20 cellular contexts compared by ENCODE assay signal in genomic region chr11:116335078-116335477, GRCh38.
"Had no signal": no experiment of that assay in that cellular context is flagged by ENCODE, and none has a peak within 500 bp of the region (broad histone marks: within the 10 kb centered on the region; RNA-seq: fewer than 3 reads in every experiment).

No MANE protein-coding gene starts in this region.

- H3K4me1 ChIP-seq: SJCRH30 had no signal

- H3K27ac Mint-ChIP-seq: IgD-negative memory B cell had no signal

- H3K27me3 ChIP-seq: SJCRH30 had no signal

- H3K36me3 ChIP-seq: SJCRH30 had no signal

- H3K27ac ChIP-seq: HL-60, KMS-11, RWPE1, SJCRH30 had no signal

- H3K9ac ChIP-seq: KMS-11 had no signal

- H3K4me3 ChIP-seq: K562, SJCRH30 had no signal

- H3K4me2 ChIP-seq: KMS-11 had no signal

- H3K27me3 Mint-ChIP-seq: IgD-negative memory B cell had no signal

- H3K9me3 ChIP-seq: SJCRH30 had no signal

- DNase-seq: Kasumi-1, MM.1S, NCI-H1092 treated with DMSO at 0.1 percent for 48 hours, NCI-H1417, NCI-H1436 treated with DMSO at 0.1 percent for 48 hours, NCI-H1694, NCI-H187 treated with DMSO at 0.1 percent for 48 hours, NCI-H2029 treated with DMSO at 0.1 percent for 48 hours, NCI-H2107, NCI-H2227 treated with DMSO at 0.1 percent for 48 hours, NCI-H524, NCI-H748 treated with DMSO at 0.1 percent for 48 hours, PC-3, SHP77 treated with DMSO at 0.1 percent for 48 hours, SJCRH30 had no signal
